ENCODE assay signal across 18 cellular contexts in genomic region chr14:75551021-75551420, GRCh38. TPM values are rescaled to one million over a fixed set of nuclear protein-coding genes. Genes with fewer than 3 reads are reported as not detected.
DNase-seq lines count a peak whose midpoint lies in the region; ATAC-seq, FAIRE-seq and TF ChIP-seq lines count a peak whose summit lies in the region.
"Had no signal": no experiment of that assay in that cellular context is flagged by ENCODE, and none has a peak within 500 bp of the region (broad histone marks: within the 10 kb centered on the region; RNA-seq: fewer than 3 reads in every experiment).

No MANE protein-coding gene starts in this region.

- no peak for ATAC-seq in HepG2
- no peak for ATAC-seq in right lobe of liver
- no peak for ATAC-seq in effector memory CD8-positive, alpha-beta T cell (replicated peaks)
- ATAC-seq in GM18511 (IDR thresholded peaks at IDR 0.05; ENCODE audit: unreplicated experiment) = no peak

- peaks cover 32 to 45% of the 10 kb centered on the region in 2 donors for H3K4me1 Mint-ChIP-seq in effector memory CD8-positive, alpha-beta T cell (ENCODE audit: low read depth in 2 of 2)
- peaks cover 16% of the 10 kb centered on the region for H3K4me1 Mint-ChIP-seq in type B pancreatic cell (ENCODE audit: unreplicated experiment)

- H2AFZ ChIP-seq in HepG2 (ENCODE audit: low read length) = no peak overlapping the region

- TF ChIP-seq RAD21 in HepG2 (CRISPR knock-in tag; IDR thresholded peaks at IDR 0.05) = no peak

- TF ChIP-seq EP300 in HepG2 (IDR thresholded peaks at IDR 0.05; ENCODE audit: low read depth in 2 of 2, low read length in 2 of 2) (no peak), HepG2 (CRISPR knock-in tag; IDR thresholded peaks at IDR 0.05; ENCODE audit: borderline replicate concordance) (no peak)

- POLR2A ChIA-PET in HepG2 (lab: Yijun Ruan, JAX) = interaction anchor here (1.1 kb wide), 1 partner anchor 10 kb away, joined by 3 read pairs; no protein-coding TSS in a partner anchor

- H3K79me2 ChIP-seq in HepG2 (ENCODE audit: insufficient read depth, low read length) = no peaks in the 10 kb centered on the region

- H3K27me3 ChIP-seq in HepG2 (ENCODE audit: control insufficient read depth in 1 of 2, insufficient read depth in 2 of 2, low read length in 2 of 2) (peaks cover 0 to 11% of the 10 kb centered on the region in 2 experiments; a peak in 1 of 5 replicates), right lobe of liver (no peaks in the 10 kb centered on the region)
- H3K27me3 ChIP-seq: MG63 had no signal

- peak overlapping the region; percentile 15 to 40 for H3K4me3 Mint-ChIP-seq in effector memory CD8-positive, alpha-beta T cell
- no peak overlapping the region for H3K4me3 Mint-ChIP-seq in type B pancreatic cell
- H3K4me3 Mint-ChIP-seq: B cell; CD4-positive, alpha-beta T cell had no signal

- peak overlapping the region; percentile 54 to 96 for H3K27ac Mint-ChIP-seq in effector memory CD8-positive, alpha-beta T cell
- H3K27ac Mint-ChIP-seq in type B pancreatic cell = peak overlapping the region; percentile 46
- H3K27ac Mint-ChIP-seq: B cell had no signal

- no peaks in the 10 kb centered on the region; the same call in 1 of the 2 replicates for H4K20me1 ChIP-seq in HepG2 (ENCODE audit: insufficient read depth, low read length)

- in situ Hi-C loops in HepG2 (cut with HindIII; ENCODE audit: extremely low pct_ligation_motif_present, low pct_unique_long_range_greater_than_20kb) = no loop called here

- CTCF ChIA-PET in HepG2 (lab: Yijun Ruan, JAX; ENCODE audit: low intra/inter-chr PET ratio, low total read pairs) = no interaction called here

- peaks cover 9% of the 10 kb centered on the region for H3K4me1 ChIP-seq in HepG2 (ENCODE audit: insufficient read depth, low read length)
- H3K4me1 ChIP-seq in right lobe of liver = peaks cover 0 to 18% (median 7%) of the 10 kb centered on the region in 4 donors

- intact Hi-C loops in HepG2 (cut with micrococcal nuclease; ENCODE audit: unreplicated experiment) = no loop called here
- intact Hi-C loops in right lobe of liver (cut with DNase I) = no loop called here

- FAIRE-seq in HepG2 (lab: Jason Lieb, UNC) = no peak
- FAIRE-seq in HTR-8/SVneo (lab: Jason Lieb, UNC) = peak; percentile 54
- FAIRE-seq: RCC 7860 had no signal

- no peak overlapping the region for H3K27ac ChIP-seq in HepG2 (ENCODE audit: extremely low read length, insufficient read depth, low read length)
- no peak overlapping the region for H3K27ac ChIP-seq in right lobe of liver
- H3K27ac ChIP-seq: SK-N-MC had no signal

- H3K9me3 ChIP-seq in HepG2 (ENCODE audit: low read length) (no peaks in the 10 kb centered on the region), right lobe of liver (no peaks in the 10 kb centered on the region)
- H3K9me3 ChIP-seq: MG63 had no signal

- no peak for TF ChIP-seq POLR2A in HepG2 (IDR thresholded peaks at IDR 0.05; ENCODE audit: insufficient read depth in 1 of 2, low read depth in 2 of 2, low read length in 2 of 2)
- no peak for TF ChIP-seq POLR2A in right lobe of liver (IDR thresholded peaks at IDR 0.05)

- peaks cover 14% of the 10 kb centered on the region for H3K36me3 Mint-ChIP-seq in effector memory CD8-positive, alpha-beta T cell (ENCODE audit: insufficient read depth)
- peaks cover 4% of the 10 kb centered on the region for H3K36me3 Mint-ChIP-seq in type B pancreatic cell

- no peak overlapping the region for H3K4me2 ChIP-seq in HepG2 (ENCODE audit: low read depth, low read length)

- 0 out of 2 replicates have a peak, but pooled peaks have one; percentile 8 for TF ChIP-seq CTCF in HepG2 (CRISPR knock-in tag; IDR thresholded peaks at IDR 0.05)
- no peak for TF ChIP-seq CTCF in right lobe of liver (IDR thresholded peaks at IDR 0.05)
- TF ChIP-seq CTCF in type B pancreatic cell (conservative IDR thresholded peaks at IDR 0.05) = no peak

- H3K9ac ChIP-seq in HepG2 (ENCODE audit: insufficient read depth, low read depth, low read length) = no peak overlapping the region

- H3K4me3 ChIP-seq in HepG2 (replicated peaks in 1 of 3; ENCODE audit: insufficient read depth in 1 of 3, low read depth in 2 of 3, low read length in 3 of 3) (no peak overlapping the region), right lobe of liver (no peak overlapping the region)
- H3K4me3 ChIP-seq: MG63, SK-N-MC had no signal

- no TSS peak for BruUV-seq in HepG2 (replicated peaks; lab: Mats Ljungman, UMichigan)

- H3K36me3 ChIP-seq in HepG2 (replicated peaks in 1 of 2; ENCODE audit: control insufficient read depth in 1 of 2, insufficient read depth in 2 of 2, low read length in 2 of 2) (no peaks in the 10 kb centered on the region), right lobe of liver (no peaks in the 10 kb centered on the region)
- H3K36me3 ChIP-seq: MG63 had no signal

- H3K27me3 Mint-ChIP-seq in effector memory CD8-positive, alpha-beta T cell = no peaks in the 10 kb centered on the region
- H3K27me3 Mint-ChIP-seq in type B pancreatic cell = no peaks in the 10 kb centered on the region
- H3K27me3 Mint-ChIP-seq: B cell; CD4-positive, alpha-beta T cell had no signal

- DNase-seq in HepG2 (ENCODE audit: low spot score) (no peak), right lobe of liver (no peak), HTR-8/SVneo (ENCODE audit: insufficient read length, low spot score) (no peak), type B pancreatic cell (ENCODE audit: extremely low spot score, unreplicated experiment) (no peak), NCI-H345 (lab: John Stamatoyannopoulos, UW) (no peak)
- no peak for DNase-seq in effector memory CD8-positive, alpha-beta T cell
- DNase-seq: CD4-positive, alpha-beta T cell; DMS79; MG63; NCI-H1092; NCI-H524; Right ventricle myocardium superior had no signal

- no peaks in the 10 kb centered on the region for H3K9me3 Mint-ChIP-seq in effector memory CD8-positive, alpha-beta T cell
- peaks cover 11% of the 10 kb centered on the region for H3K9me3 Mint-ChIP-seq in type B pancreatic cell
- H3K9me3 Mint-ChIP-seq: CD4-positive, alpha-beta T cell had no signal

- 62% methylated on average over 7 of the region's 7 CpGs for WGBS in HepG2 (ENCODE audit: low lambda C conversion rate)
- 78% methylated on average over 7 of the region's 7 CpGs for WGBS in right lobe of liver (ENCODE audit: insufficient coverage, low coverage, low lambda C conversion rate, missing lambda C conversion rate)

TF ChIP-seq in HepG2, 621 proteins besides CTCF, POLR2A, EP300 and RAD21 (continues in another document):
- no peak for TF ChIP-seq ZNF891 (CRISPR knock-in tag; IDR thresholded peaks at IDR 0.05)
- no peak for TF ChIP-seq ZNF564 (CRISPR knock-in tag; IDR thresholded peaks at IDR 0.05)

RNA-seq across cellular contexts. Expression of gene FLVCR2, which starts 27.4 kb away (rescaled TPM):
- total RNA-seq in HepG2 (2016; rRNA removed; fragmentation: Illumina TruSeq; extraction: Trizol) = 5.5 and 9.9 TPM in 2 replicates
- 7.3 and 7.4 TPM in 2 replicates for total RNA-seq in HepG2 (2016; cell fraction: cytosol; rRNA removed; fragmentation: Illumina TruSeq; extraction: Trizol; ENCODE audit: low read depth)
- total RNA-seq in HepG2 (2016; cell fraction: insoluble cytoplasmic fraction; rRNA removed; fragmentation: Illumina TruSeq; extraction: Trizol) = 5.0 and 9.9 TPM in 2 replicates
- total RNA-seq in HepG2 (2016; cell fraction: membrane; rRNA removed; fragmentation: Illumina TruSeq; extraction: Trizol) = 4.0 TPM in 2 replicates
- 10.9 and 16.4 TPM in 2 replicates for total RNA-seq in HepG2 (2016; cell fraction: nucleus; rRNA removed; fragmentation: Illumina TruSeq; extraction: Trizol)
- 10.5 and 10.8 TPM in 2 replicates for polyA plus RNA-seq in HepG2 (2011; rRNA removed)
- polyA plus RNA-seq in HepG2 (2011; cell fraction: cytosol; rRNA removed) = 7.4 and 9.1 TPM in 2 replicates
- polyA plus RNA-seq in HepG2 (2011; cell fraction: nucleus; rRNA removed) = 8.0 and 8.1 TPM in 2 replicates
- 5.6 and 6.4 TPM in 2 replicates for polyA plus RNA-seq in HepG2 (2012)
- polyA plus RNA-seq in HepG2 (2016; cell fraction: cytosol; fragmentation: Illumina TruSeq; extraction: Trizol; ENCODE audit: low read depth) = 0.65 and 1.3 TPM in 2 replicates
- 4.2 and 5.4 TPM in 2 replicates for polyA plus RNA-seq in HepG2 (2016; cell fraction: insoluble cytoplasmic fraction; fragmentation: Illumina TruSeq; extraction: Trizol; ENCODE audit: low read depth)
- 1.6 and 1.8 TPM in 2 replicates for polyA plus RNA-seq in HepG2 (2016; cell fraction: membrane; fragmentation: Illumina TruSeq; extraction: Trizol; ENCODE audit: low read depth)
- polyA plus RNA-seq in HepG2 (2016; cell fraction: nucleus; fragmentation: Illumina TruSeq; extraction: Trizol; ENCODE audit: insufficient read depth, low read depth) = 10.5 and 14.8 TPM in 2 replicates
- 13.9 and 28.4 TPM in 2 replicates for polyA minus RNA-seq in HepG2 (2011; rRNA and poly(A)+ RNA removed; ENCODE audit: low replicate concordance)
- polyA minus RNA-seq in HepG2 (2011; cell fraction: cytosol; rRNA and poly(A)+ RNA removed) = 9.8 and 11.6 TPM in 2 replicates
- 15.9 and 16.5 TPM in 2 replicates for polyA minus RNA-seq in HepG2 (2011; cell fraction: nucleus; rRNA and poly(A)+ RNA removed)
- total RNA-seq in right lobe of liver = 10 to 100 TPM; 17.0 to 42.8 (median 27.8) TPM
- 5.6 and 11.8 TPM in 2 replicates for total RNA-seq in type B pancreatic cell (ENCODE audit: low replicate concordance)

RNA-seq across cellular contexts. Expression of gene BATF, which starts 28.8 kb away (rescaled TPM):
- total RNA-seq in HepG2 (2016; rRNA removed; fragmentation: Illumina TruSeq; extraction: Trizol) (0.22 and 0.44 TPM in 2 replicates), right lobe of liver (10 to 100 TPM in 2 of 6 experiments, 1 to 10 TPM in 1, under 1 TPM in 3; 0.24 to 10.4 (median 0.87) TPM), type B pancreatic cell (ENCODE audit: low replicate concordance) (2.2 and 2.6 TPM in 2 replicates)
- total RNA-seq in HepG2 (2016; cell fraction: cytosol; rRNA removed; fragmentation: Illumina TruSeq; extraction: Trizol; ENCODE audit: low read depth) = 0.26 and 0.30 TPM in 2 replicates
- 0.19 TPM in 1 of 2 replicates, not detected in the other for total RNA-seq in HepG2 (2016; cell fraction: insoluble cytoplasmic fraction; rRNA removed; fragmentation: Illumina TruSeq; extraction: Trizol)
- total RNA-seq in HepG2 (2016; cell fraction: membrane; rRNA removed; fragmentation: Illumina TruSeq; extraction: Trizol) = 0.53 and 0.96 TPM in 2 replicates
- total RNA-seq in HepG2 (2016; cell fraction: nucleus; rRNA removed; fragmentation: Illumina TruSeq; extraction: Trizol) = not detected in 2 replicates
- 0.37 and 0.88 TPM in 2 replicates for polyA plus RNA-seq in HepG2 (2011; rRNA removed)
- polyA plus RNA-seq in HepG2 (2011; cell fraction: cytosol; rRNA removed) = 0.31 and 0.60 TPM in 2 replicates
- 0.48 TPM in 2 replicates for polyA plus RNA-seq in HepG2 (2011; cell fraction: nucleus; rRNA removed)
- 0.20 TPM in 1 of 2 replicates, not detected in the other for polyA plus RNA-seq in HepG2 (2012)
- 0.44 and 0.83 TPM in 2 replicates for polyA plus RNA-seq in HepG2 (2016; cell fraction: cytosol; fragmentation: Illumina TruSeq; extraction: Trizol; ENCODE audit: low read depth)
- 0.41 TPM in 1 of 2 replicates, not detected in the other for polyA plus RNA-seq in HepG2 (2016; cell fraction: insoluble cytoplasmic fraction; fragmentation: Illumina TruSeq; extraction: Trizol; ENCODE audit: low read depth)
- 0.79 and 0.93 TPM in 2 replicates for polyA plus RNA-seq in HepG2 (2016; cell fraction: membrane; fragmentation: Illumina TruSeq; extraction: Trizol; ENCODE audit: low read depth)
- polyA plus RNA-seq in HepG2 (2016; cell fraction: nucleus; fragmentation: Illumina TruSeq; extraction: Trizol; ENCODE audit: insufficient read depth, low read depth) = not detected in 2 replicates
- 0.70 TPM in 1 of 2 replicates, not detected in the other for polyA minus RNA-seq in HepG2 (2011; rRNA and poly(A)+ RNA removed; ENCODE audit: low replicate concordance)
- 0.69 TPM in 1 of 2 replicates, not detected in the other for polyA minus RNA-seq in HepG2 (2011; cell fraction: cytosol; rRNA and poly(A)+ RNA removed)
- 0.62 TPM in 1 of 2 replicates, not detected in the other for polyA minus RNA-seq in HepG2 (2011; cell fraction: nucleus; rRNA and poly(A)+ RNA removed)
- total RNA-seq: H4 had no signal
- polyA plus RNA-seq: AG04450 had no signal
